20 cellular contexts compared by ENCODE assay signal in genomic region chr19:19649159-19649558, GRCh38. TPM values are rescaled to one million over a fixed set of nuclear protein-coding genes. Genes with fewer than 3 reads are reported as not detected.
"Had no signal": no experiment of that assay in that cellular context is flagged by ENCODE, and none has a peak within 500 bp of the region (broad histone marks: within the 10 kb centered on the region; RNA-seq: fewer than 3 reads in every experiment).

No MANE protein-coding gene starts in this region.

- ATAC-seq: activated CD4-positive, CD25-positive, alpha-beta regulatory T cell treated with anti-CD3 and anti-CD28 coated beads, Interleukin-2, amount 50 U/mL, for 24 hours; activated T-cell treated with anti-CD3 and anti-CD28 coated beads, Interleukin-2, amount 50 U/mL, for 4 hours; body of pancreas; foreskin keratinocyte; right lobe of liver; stimulated activated naive CD8-positive, alpha-beta T cell treated with anti-CD3 and anti-CD28 coated beads, Interleukin-15, amount 100 ng/mL, for 72 hours had no signal

- H3K27me3 Mint-ChIP-seq: stimulated activated naive CD8-positive, alpha-beta T cell treated with anti-CD3 and anti-CD28 coated beads, Interleukin-15, amount 100 ng/mL, for 72 hours; type B pancreatic cell had no signal

- H3K27ac Mint-ChIP-seq: nephron, type B pancreatic cell had no signal

- H3K9me3 Mint-ChIP-seq: activated T-cell treated with anti-CD3 and anti-CD28 coated beads, Interleukin-2, amount 50 U/mL, for 4 hours; nephron; stimulated activated naive CD8-positive, alpha-beta T cell treated with anti-CD3 and anti-CD28 coated beads, Interleukin-15, amount 100 ng/mL, for 72 hours; type B pancreatic cell had no signal

- H3K4me1 ChIP-seq: foreskin keratinocyte, right lobe of liver had no signal

- H3K4me1 Mint-ChIP-seq: nephron had no signal

- H3K4me2 ChIP-seq: smooth muscle cell had no signal

- H3K4me3 Mint-ChIP-seq: activated T-cell treated with anti-CD3 and anti-CD28 coated beads, Interleukin-2, amount 50 U/mL, for 4 hours; nephron; stimulated activated naive CD8-positive, alpha-beta T cell treated with anti-CD3 and anti-CD28 coated beads, Interleukin-15, amount 100 ng/mL, for 72 hours; type B pancreatic cell had no signal

- H3K4me3 ChIP-seq: body of pancreas, coronary artery, left ventricle myocardium inferior, ovary, right lobe of liver, smooth muscle cell had no signal

- H3K9me3 ChIP-seq: body of pancreas, left ventricle myocardium inferior, ovary, right lobe of liver had no signal

- H3K36me3 ChIP-seq: ovary had no signal

- H3K27ac ChIP-seq: body of pancreas, coronary artery, foreskin keratinocyte, left ventricle myocardium inferior, ovary, right lobe of liver had no signal

- DNase-seq: activated gamma-delta T cell; activated T-cell treated with anti-CD3 and anti-CD28 coated beads, Interleukin-2, amount 50 U/mL, for 4 hours; amygdala; body of pancreas; central memory CD4-positive, alpha-beta T cell; effector CD4-positive, alpha-beta T cell; foreskin keratinocyte; glutamatergic neuron; hypothalamus; left ventricle myocardium inferior; mesendoderm; ovary; right lobe of liver; stimulated activated naive CD8-positive, alpha-beta T cell treated with anti-CD3 and anti-CD28 coated beads, Interleukin-15, amount 100 ng/mL, for 72 hours; T1000 had no signal

- H3K27me3 ChIP-seq: body of pancreas, foreskin keratinocyte, ovary, right lobe of liver had no signal

RNA-seq across cellular contexts. Expression of gene PBX4, which starts 30.7 kb away (rescaled TPM):
- total RNA-seq: left ventricle myocardium inferior had no signal
